ENCODE assay signal across 17 cellular contexts in genomic region chr13:95708390-95708774, GRCh38.
"Had no signal": no experiment of that assay in that cellular context is flagged by ENCODE, and none has a peak within 500 bp of the region (broad histone marks: within the 10 kb centered on the region; RNA-seq: fewer than 3 reads in every experiment).

No MANE protein-coding gene starts in this region.

- H3K27me3 ChIP-seq: adrenal gland, neural progenitor cell, pancreas, testis had no signal

- H3K27ac ChIP-seq: adrenal gland, neural progenitor cell, pancreas, testis had no signal

- H3K36me3 ChIP-seq: neural progenitor cell had no signal

- FAIRE-seq: pancreas had no signal

- ATAC-seq: activated T-helper 17 cell treated with anti-CD3 and anti-CD28 coated beads, Interleukin-2, amount 50 U/mL, for 72 hours; stimulated activated naive CD8-positive, alpha-beta T cell treated with anti-CD3 and anti-CD28 coated beads, Interleukin-15, amount 100 ng/mL, for 72 hours had no signal

- H3K9me3 ChIP-seq: adrenal gland, pancreas, testis had no signal

- DNase-seq: activated CD4-positive, alpha-beta T cell treated with anti-CD3 and anti-CD28 coated beads for 48 hours; activated CD8-positive, alpha-beta memory T cell treated with anti-CD3 and anti-CD28 coated beads for 24 hours; activated naive CD4-positive, alpha-beta T cell treated with anti-CD3 and anti-CD28 coated beads, Interleukin-2, amount 50 U/mL, for 16 hours; activated T-cell treated with anti-CD3 and anti-CD28 coated beads for 4 hours; adrenal gland; central memory CD4-positive, alpha-beta T cell; endodermal cell; erythroblast; hippocampal formation; kidney glomerular epithelial cell; pancreas; stimulated activated CD4-positive, alpha-beta T cell treated with anti-CD3 and anti-CD28 coated beads, Interleukin-15, amount 100 ng/mL, for 24 hours; stimulated activated CD4-positive, alpha-beta T cell treated with anti-CD3 and anti-CD28 coated beads, Interleukin-4, amount 100 ng/mL, for 24 hours; stimulated activated naive CD8-positive, alpha-beta T cell treated with anti-CD3 and anti-CD28 coated beads, Interleukin-15, amount 100 ng/mL, for 72 hours; testis had no signal

- H3K4me3 ChIP-seq: adrenal gland, neural progenitor cell, pancreas, testis had no signal

- H3K4me1 ChIP-seq: neural progenitor cell, testis had no signal
